8 cellular contexts compared by ENCODE assay signal in the genomic region with DNA sequence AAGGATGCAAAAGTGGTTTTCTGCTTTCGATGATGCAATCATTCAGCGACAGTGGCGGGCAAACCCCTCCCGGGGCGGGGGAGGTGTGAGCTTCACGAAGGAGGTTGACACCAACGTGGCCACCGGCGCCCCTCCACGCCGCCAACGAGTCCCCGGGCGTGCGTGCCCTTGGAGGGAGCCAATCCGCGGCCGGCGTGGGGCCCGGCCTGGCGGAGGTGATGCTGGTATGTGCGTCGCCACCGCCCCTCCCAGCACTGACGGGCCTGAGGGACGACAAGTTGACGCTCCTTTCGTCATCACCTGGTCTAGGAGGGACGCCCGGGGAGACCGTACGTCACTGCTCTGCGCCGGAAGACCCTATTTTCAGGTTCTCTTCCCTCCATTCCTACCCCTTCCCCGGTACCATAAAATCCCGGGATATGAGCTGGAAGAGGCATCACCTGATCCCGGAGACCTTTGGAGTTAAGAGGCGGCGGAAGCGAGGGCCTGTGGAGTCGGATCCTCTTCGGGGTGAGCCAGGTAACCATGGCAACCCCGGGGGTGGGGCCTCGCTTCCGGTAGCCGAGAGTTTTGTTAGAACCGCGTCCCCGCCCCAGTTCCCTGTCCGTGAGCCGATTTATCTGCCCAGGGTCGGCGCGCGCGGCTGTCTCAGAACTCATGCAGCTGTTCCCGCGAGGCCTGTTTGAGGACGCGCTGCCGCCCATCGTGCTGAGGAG. TPM values are rescaled to one million over a fixed set of nuclear protein-coding genes. Genes with fewer than 3 reads are reported as not detected.
DNase-seq lines count a peak whose midpoint lies in the region; ATAC-seq, FAIRE-seq and TF ChIP-seq lines count a peak whose summit lies in the region.

A gene (minus strand): TSS at position 146 of the 716 bp plus-strand sequence. CDS start 463 bp downstream, outside the sequence.

- H3K79me2 ChIP-seq in H1 (ENCODE audit: control insufficient read depth in 1 of 2, insufficient read depth in 2 of 2, low read length in 2 of 2): peaks cover 0 to 11% of the 10 kb centered on the region in 2 experiments; a peak in 1 of 4 replicates

- H3K23ac ChIP-seq in H1 (ENCODE audit: insufficient read length) (no peak within 1 kb of the TSS), mesenchymal stem cell (ENCODE audit: low read length in 2 of 2) (peak within 1 kb of the TSS in 1 of 2 experiments; percentile 65)

- H2BK5ac ChIP-seq in H1 (ENCODE audit: low read depth, low read length) (peak within 1 kb of the TSS; percentile 88), mesenchymal stem cell (ENCODE audit: low read depth, low read length, poor library complexity, severe bottlenecking) (peak within 1 kb of the TSS; percentile 59)

- H3K56ac ChIP-seq in H1 (replicated peaks; ENCODE audit: insufficient read length, low read depth, low read length): peak within 1 kb of the TSS; percentile 51

- H2AK5ac ChIP-seq in H1 (ENCODE audit: low read depth, low read length) (peak within 1 kb of the TSS; percentile 68; the same call in 1 of the 2 replicates), mesenchymal stem cell (ENCODE audit: low read length, severe bottlenecking) (peak within 1 kb of the TSS; percentile 40)

- H3K27me3 ChIP-seq in H1 (replicated peaks in 1 of 4; ENCODE audit: control insufficient read depth in 3 of 4, extremely low read depth in 1 of 4, insufficient read depth in 3 of 4, low read length in 3 of 4): no peaks in the 10 kb centered on the region; a peak in 1 of 7 replicates
- no peaks in the 10 kb centered on the region for H3K27me3 ChIP-seq in mesenchymal stem cell (ENCODE audit: control insufficient read depth in 1 of 2, insufficient read depth in 1 of 2, low read length in 2 of 2)

- H3K4me1 ChIP-seq in H1 (replicated peaks in 1 of 4; ENCODE audit: control insufficient read depth in 3 of 4, insufficient read depth in 4 of 4, low read length in 3 of 4): peaks cover 0 to 9% (median 5%) of the 10 kb centered on the region in 4 experiments; a peak in 5 of 7 replicates
- peaks cover 32% of the 10 kb centered on the region for H3K4me1 ChIP-seq in mesenchymal stem cell (ENCODE audit: control insufficient read depth, insufficient read depth, low read depth, low read length)

- peak; percentile 96 for DNase-seq in COLO668 (lab: John Stamatoyannopoulos, UW; ENCODE audit: unreplicated experiment)
- DNase-seq in HT1080 (ENCODE audit: low read depth): peak; percentile 99
- DNase-seq in NOMO-1 treated with DMSO at 0.1 percent for 48 hours (lab: John Stamatoyannopoulos, UW; ENCODE audit: unreplicated experiment): peak; percentile 96
- DNase-seq in activated CD8-positive, alpha-beta memory T cell treated with anti-CD3 and anti-CD28 coated beads for 48 hours (ENCODE audit: low read depth in 2 of 3, low spot score in 2 of 3): peak; percentile 95 to 98 (median 98)
- DNase-seq in H1 (ENCODE audit: low read depth in 1 of 2, low spot score in 2 of 2): peak; percentile 80 to 98
- DNase-seq in mesenchymal stem cell: peak; percentile 99
- peak; percentile 95 for DNase-seq in stimulated activated CD8-positive, alpha-beta memory T cell treated with anti-CD3 and anti-CD28 coated beads, Interleukin-12 subunit alpha, Interleukin-12 subunit beta, amount 100 ng/mL, for 4 hours (ENCODE audit: low read depth)

- CTCF ChIA-PET in H1 (lab: Charles Lee; ENCODE audit: partially characterized antibody): interaction anchor here (0.6 to 10.2 kb wide), 5 partner anchors 11 to 1194 kb away, joined by 3 to 84 read pairs (median 5); no protein-coding TSS in a partner anchor

- peak; percentile 32 for FAIRE-seq in H1 (lab: Jason Lieb, UNC)

- H3K14ac ChIP-seq in H1 (ENCODE audit: insufficient read length) (no peak within 1 kb of the TSS), mesenchymal stem cell (ENCODE audit: low read length in 2 of 2) (peak within 1 kb of the TSS in 1 of 2 experiments; percentile 78)

- H3K9me3 ChIP-seq in H1 (ENCODE audit: insufficient read depth in 2 of 2, low read depth in 1 of 2, low read length in 1 of 2) (peaks cover 0 to 5% of the 10 kb centered on the region in 2 experiments; a peak in 1 of 4 replicates), mesenchymal stem cell (ENCODE audit: control insufficient read depth, low read length) (no peaks in the 10 kb centered on the region)

- H4K20me1 ChIP-seq in H1 (replicated peaks in 1 of 2; ENCODE audit: control insufficient read depth in 1 of 2, insufficient read depth in 2 of 2, low read length in 2 of 2): peaks cover 0 to under 1% of the 10 kb centered on the region in 2 experiments

- peak in 1 of 2 experiments; percentile 79; a peak in 2 of 3 replicates for TF ChIP-seq POLR2A in H1 (IDR thresholded peaks at IDR 0.05; ENCODE audit: control extremely low read depth in 1 of 2, low read depth in 2 of 2, low read length in 2 of 2)

- H2BK12ac ChIP-seq in H1 (ENCODE audit: low read depth, low read length) (peak within 1 kb of the TSS; percentile 82), mesenchymal stem cell (ENCODE audit: low read length in 2 of 2) (peak within 1 kb of the TSS; percentile 18 to 25)

- peaks cover 13% of the 10 kb centered on the region for H3K23me2 ChIP-seq in H1 (ENCODE audit: low read depth, low read length)

- H3K36me3 ChIP-seq in H1 (ENCODE audit: control insufficient read depth in 2 of 4, insufficient read depth in 4 of 4, low read length in 3 of 4) (peaks cover 8 to 28% (median 20%) of the 10 kb centered on the region in 4 experiments; a peak in 7 of 8 replicates), mesenchymal stem cell (ENCODE audit: control insufficient read depth in 1 of 2, insufficient read depth in 2 of 2, low read depth in 1 of 2, low read length in 2 of 2) (peaks cover 42 to 47% of the 10 kb centered on the region in 2 experiments)

- POLR2A ChIA-PET in H1 (lab: Charles Lee; ENCODE audit: partially characterized antibody): interaction anchor here (0.7 to 15.3 kb wide), 20 partner anchors 8 to 1000 kb away, joined by 3 to 279 read pairs (median 4); a partner anchor contains a TSS

- H4K8ac ChIP-seq in H1 (ENCODE audit: extremely low read depth, insufficient read depth, low read length): peak within 1 kb of the TSS; percentile 99
- peak within 1 kb of the TSS; percentile 96 for H4K8ac ChIP-seq in mesenchymal stem cell (ENCODE audit: low read length)

- H3K4me3 ChIP-seq in H1 (ENCODE audit: extremely low read depth in 1 of 4, insufficient read depth in 2 of 4, low read depth in 3 of 4, low read length in 4 of 4) (peak within 1 kb of the TSS; percentile 68 to 94 (median 84)), mesenchymal stem cell (ENCODE audit: insufficient read depth in 1 of 2, low read depth in 1 of 2, low read length in 2 of 2) (peak within 1 kb of the TSS; percentile 92)

- H3K4ac ChIP-seq in H1 (replicated peaks; ENCODE audit: insufficient read length, low read depth, low read length) (peak within 1 kb of the TSS; percentile 11), mesenchymal stem cell (ENCODE audit: low read depth in 1 of 2, low read length in 2 of 2) (peak within 1 kb of the TSS; percentile 59 to 64)

- no peak for TF ChIP-seq EP300 in H1 (IDR thresholded peaks at IDR 0.05; ENCODE audit: borderline replicate concordance in 1 of 2, low read depth in 2 of 2, low read length in 2 of 2)

- no peak for TF ChIP-seq CTCF in H1 (IDR thresholded peaks at IDR 0.05; ENCODE audit: control extremely low read depth in 1 of 3, insufficient read depth in 1 of 3, low read depth in 1 of 3, low read length in 3 of 3)

- H4K5ac ChIP-seq in H1 (ENCODE audit: insufficient read length, low read depth, low read length): peak within 1 kb of the TSS; percentile 98

- 2% methylated on average over 50 of the region's 62 CpGs; no CpG with 5 or more reads in 1 of the 2 experiments for WGBS in H1 (ENCODE audit: extremely low coverage in 1 of 2, insufficient coverage in 1 of 2, insufficient read length in 1 of 2, insufficient replicate concordance in 2 of 2, low coverage in 1 of 2, low lambda C conversion rate in 2 of 2, missing lambda C conversion rate in 1 of 2), 2 experiments
- WGBS in mesenchymal stem cell: 0% methylated on average over 56 of the region's 62 CpGs

- H4K91ac ChIP-seq in H1 (replicated peaks; ENCODE audit: insufficient read length, low read length) (no peak within 1 kb of the TSS), mesenchymal stem cell (ENCODE audit: low read length) (peak within 1 kb of the TSS; percentile 92)

- peak within 1 kb of the TSS; percentile 24 for H3K18ac ChIP-seq in H1 (ENCODE audit: extremely low read depth, low read length)
- H3K18ac ChIP-seq in mesenchymal stem cell (ENCODE audit: low read depth in 1 of 2, low read length in 2 of 2): peak within 1 kb of the TSS; percentile 86 to 98

- H3K4me2 ChIP-seq in H1 (ENCODE audit: insufficient read depth in 1 of 2, low read depth in 2 of 2, low read length in 2 of 2): peak within 1 kb of the TSS; percentile 91 to 100
- H3K4me2 ChIP-seq in mesenchymal stem cell (ENCODE audit: low read length, poor library complexity, severe bottlenecking): peak within 1 kb of the TSS; percentile 92

- peak within 1 kb of the TSS; percentile 54 to 84 (median 79) for H3K9ac ChIP-seq in H1 (replicated peaks in 1 of 4; ENCODE audit: extremely low read depth in 1 of 4, low read depth in 3 of 4, low read length in 3 of 4)
- H3K9ac ChIP-seq in mesenchymal stem cell (ENCODE audit: low read length): peak within 1 kb of the TSS; percentile 99

- TF ChIP-seq RAD21 in H1 (IDR thresholded peaks at IDR 0.05 in 1 of 2, conservative IDR thresholded peaks at IDR 0.05 in 1 of 2; ENCODE audit: low read depth in 2 of 2, low read length in 2 of 2): no peak

- H3K79me1 ChIP-seq in H1 (ENCODE audit: low read depth, low read length): peaks cover 4% of the 10 kb centered on the region; the same call in 1 of the 2 replicates
- peaks cover 27% of the 10 kb centered on the region for H3K79me1 ChIP-seq in mesenchymal stem cell (replicated peaks; ENCODE audit: low read length, poor library complexity, severe bottlenecking)

- H2AFZ ChIP-seq in H1 (ENCODE audit: low read length) (peak within 1 kb of the TSS; percentile 57; the same call in 1 of the 2 replicates), mesenchymal stem cell (ENCODE audit: low read depth, low read length) (peak within 1 kb of the TSS; percentile 89)

- peak; percentile 82 for ATAC-seq in GM21360 (IDR thresholded peaks at IDR 0.05; ENCODE audit: unreplicated experiment)

- H2BK20ac ChIP-seq in H1 (ENCODE audit: low read length): no peak within 1 kb of the TSS

- H2BK15ac ChIP-seq in H1 (ENCODE audit: low read length): no peak within 1 kb of the TSS
- peak within 1 kb of the TSS; percentile 44 for H2BK15ac ChIP-seq in mesenchymal stem cell (ENCODE audit: low read depth, poor library complexity, severe bottlenecking)

- H3K27ac ChIP-seq in H1 (ENCODE audit: low read depth, low read length) (peak within 1 kb of the TSS; percentile 90), mesenchymal stem cell (ENCODE audit: low read length, poor library complexity, severe bottlenecking) (peak within 1 kb of the TSS; percentile 92)

- H2BK120ac ChIP-seq in H1 (replicated peaks; ENCODE audit: low read depth, low read length) (no peak within 1 kb of the TSS), mesenchymal stem cell (ENCODE audit: low read depth, low read length) (peak within 1 kb of the TSS; percentile 76)

RNA-seq across cellular contexts. Expression of the gene that starts here (rescaled TPM):
- total RNA-seq in HT1080 (2014; rRNA removed; shearing (Covaris generic)): 25.4 and 30.1 TPM in 2 replicates
- 13.0 and 19.2 TPM in 2 replicates for polyA plus RNA-seq in HT1080 (2015; cell fraction: cytosol; rRNA removed)
- polyA plus RNA-seq in HT1080 (2015; cell fraction: nucleus; rRNA removed): 47.8 and 53.3 TPM in 2 replicates
- total RNA-seq in H1 (2021; fragmentation: NEBNext Ultra II Directional; extraction: Animal tissue kit (Norgen Biotek cat#: 25700)): 14.7 and 16.2 TPM in 2 replicates
- polyA plus RNA-seq in H1 (2011; rRNA removed): 23.9 and 30.5 TPM in 2 replicates
- 19.7 TPM for polyA plus RNA-seq in H1 (2011; cell fraction: cytosol; rRNA removed)
- polyA plus RNA-seq in H1 (2011; cell fraction: nucleus; rRNA removed): 65.0 TPM
- polyA plus RNA-seq in H1 (2012, experiment 1 of 2): 13.4 to 21.7 TPM (median 20.0 TPM) in 4 replicates
- polyA plus RNA-seq in H1 (2012, experiment 2 of 2): 17.5 TPM
- 15.5 TPM for polyA plus RNA-seq in H1 (2013, experiment 1 of 2)
- polyA plus RNA-seq in H1 (2013, experiment 2 of 2): 11.5 TPM
- 9.3 and 15.0 TPM in 2 replicates for polyA minus RNA-seq in H1 (2011; rRNA and poly(A)+ RNA removed)
- polyA minus RNA-seq in H1 (2011; cell fraction: cytosol; rRNA and poly(A)+ RNA removed): 11.2 TPM
- polyA minus RNA-seq in H1 (2011; cell fraction: nucleus; rRNA and poly(A)+ RNA removed): 19.5 TPM
- polyA plus RNA-seq in mesenchymal stem cell (2013, experiment 1 of 2): 13.4 TPM
- 13.9 TPM for polyA plus RNA-seq in mesenchymal stem cell (2013, experiment 2 of 2)

Comparison
In these comparisons a context has a peak if more than half of its experiments do, and no peak if none do; other contexts are left out.
1. Peak in every context shown above with its lines: DNase-seq, ATAC-seq, H3K4me3 ChIP-seq and H3K27ac ChIP-seq.